ENCODE assay signal across 2 cellular contexts in genomic region chr12:68976304-68976915, GRCh38.
TF ChIP-seq lines count a peak whose summit lies in the region.

No MANE protein-coding gene starts in this region.

TF ChIP-seq in SK-N-SH, 30 proteins besides CTCF, POLR2A, EP300 and RAD21:
- TF ChIP-seq REST (IDR thresholded peaks at IDR 0.05; ENCODE audit: low read depth, low read length): no peak
- no peak for TF ChIP-seq USF1 (IDR thresholded peaks at IDR 0.05; ENCODE audit: borderline replicate concordance, low read depth)
- TF ChIP-seq SMC3 (IDR thresholded peaks at IDR 0.05; ENCODE audit: low read depth, low read length): no peak
- TF ChIP-seq GATA2 (CRISPR knock-in tag; IDR thresholded peaks at IDR 0.05): no peak
- no peak for TF ChIP-seq MEF2A (IDR thresholded peaks at IDR 0.05; ENCODE audit: borderline replicate concordance, low read depth)
- TF ChIP-seq FOXJ3 (CRISPR knock-in tag; IDR thresholded peaks at IDR 0.05): no peak
- TF ChIP-seq POLR2AphosphoS5 (IDR thresholded peaks at IDR 0.05; ENCODE audit: low read depth, low read length): no peak
- TF ChIP-seq MXI1 (IDR thresholded peaks at IDR 0.05; ENCODE audit: low read depth, low read length): no peak
- no peak for TF ChIP-seq IRF3 (IDR thresholded peaks at IDR 0.05; ENCODE audit: low read depth, low read length)
- no peak for TF ChIP-seq SIN3A (IDR thresholded peaks at IDR 0.05; ENCODE audit: borderline replicate concordance, low read depth, low read length)
- TF ChIP-seq MAX (IDR thresholded peaks at IDR 0.05; ENCODE audit: low read depth): no peak

TF ChIP-seq in SK-N-SH treated with all-trans-retinoic acid at 6 μM for 48 hours, 23 proteins besides CTCF, POLR2A, EP300 and RAD21 (continued from another document):
- TF ChIP-seq PATZ1 (CRISPR knock-in tag; IDR thresholded peaks at IDR 0.05; ENCODE audit: borderline replicate concordance) (no peak), OSR1 (CRISPR knock-in tag; IDR thresholded peaks at IDR 0.05) (no peak), ZC3H10 (CRISPR knock-in tag; IDR thresholded peaks at IDR 0.05) (no peak), TSHZ2 (CRISPR knock-in tag; IDR thresholded peaks at IDR 0.05) (no peak), GLIS3 (CRISPR knock-in tag; IDR thresholded peaks at IDR 0.05) (no peak), BACH2 (CRISPR knock-in tag; IDR thresholded peaks at IDR 0.05; ENCODE audit: borderline replicate concordance) (no peak), ZNF565 (CRISPR knock-in tag; conservative IDR thresholded peaks at IDR 0.05; ENCODE audit: low read depth) (no peak), RARB (CRISPR knock-in tag; IDR thresholded peaks at IDR 0.05) (no peak)
